Comparison of ENCODE assay signal across 1 cellular context in genomic region chr22:29883045-29883830, GRCh38.
A peak's percentile ranks its signal among the peaks of the same experiment; 100 is the strongest.
TF ChIP-seq lines count a peak whose summit lies in the region.

Gene MTMR3, plus strand, starts transcription at chr22:29883174. Its CDS starts 87,886 bp downstream, at chr22:29971060.

TF ChIP-seq in SK-N-SH, 30 proteins besides CTCF, POLR2A, EP300 and RAD21 (continued from another document):
- TF ChIP-seq RCOR1 (IDR thresholded peaks at IDR 0.05; ENCODE audit: low read length) (no peak), EZH2phosphoT487 (IDR thresholded peaks at IDR 0.05; ENCODE audit: borderline replicate concordance, low read depth) (no peak), TCF12 (IDR thresholded peaks at IDR 0.05) (no peak), ELF1 (IDR thresholded peaks at IDR 0.05) (no peak), FOXM1 (IDR thresholded peaks at IDR 0.05; ENCODE audit: low read depth) (no peak), YY1 (IDR thresholded peaks at IDR 0.05; ENCODE audit: low read depth) (peak; percentile 85), SIN3A (IDR thresholded peaks at IDR 0.05; ENCODE audit: borderline replicate concordance, low read depth, low read length) (no peak), GATA2 (CRISPR knock-in tag; IDR thresholded peaks at IDR 0.05) (no peak), CHD2 (IDR thresholded peaks at IDR 0.05; ENCODE audit: low read length, partially characterized antibody) (peak; percentile 6), MEF2A (IDR thresholded peaks at IDR 0.05; ENCODE audit: borderline replicate concordance, low read depth) (no peak), USF2 (IDR thresholded peaks at IDR 0.05; ENCODE audit: borderline replicate concordance, low read depth, low read length) (no peak), MXI1 (IDR thresholded peaks at IDR 0.05; ENCODE audit: low read depth, low read length) (peak; percentile 73), POLR2AphosphoS5 (IDR thresholded peaks at IDR 0.05; ENCODE audit: low read depth, low read length) (peak; percentile 38), NRF1 (IDR thresholded peaks at IDR 0.05; ENCODE audit: low read depth, low read length) (peak; percentile 63)
- TF ChIP-seq, protein P1, sequence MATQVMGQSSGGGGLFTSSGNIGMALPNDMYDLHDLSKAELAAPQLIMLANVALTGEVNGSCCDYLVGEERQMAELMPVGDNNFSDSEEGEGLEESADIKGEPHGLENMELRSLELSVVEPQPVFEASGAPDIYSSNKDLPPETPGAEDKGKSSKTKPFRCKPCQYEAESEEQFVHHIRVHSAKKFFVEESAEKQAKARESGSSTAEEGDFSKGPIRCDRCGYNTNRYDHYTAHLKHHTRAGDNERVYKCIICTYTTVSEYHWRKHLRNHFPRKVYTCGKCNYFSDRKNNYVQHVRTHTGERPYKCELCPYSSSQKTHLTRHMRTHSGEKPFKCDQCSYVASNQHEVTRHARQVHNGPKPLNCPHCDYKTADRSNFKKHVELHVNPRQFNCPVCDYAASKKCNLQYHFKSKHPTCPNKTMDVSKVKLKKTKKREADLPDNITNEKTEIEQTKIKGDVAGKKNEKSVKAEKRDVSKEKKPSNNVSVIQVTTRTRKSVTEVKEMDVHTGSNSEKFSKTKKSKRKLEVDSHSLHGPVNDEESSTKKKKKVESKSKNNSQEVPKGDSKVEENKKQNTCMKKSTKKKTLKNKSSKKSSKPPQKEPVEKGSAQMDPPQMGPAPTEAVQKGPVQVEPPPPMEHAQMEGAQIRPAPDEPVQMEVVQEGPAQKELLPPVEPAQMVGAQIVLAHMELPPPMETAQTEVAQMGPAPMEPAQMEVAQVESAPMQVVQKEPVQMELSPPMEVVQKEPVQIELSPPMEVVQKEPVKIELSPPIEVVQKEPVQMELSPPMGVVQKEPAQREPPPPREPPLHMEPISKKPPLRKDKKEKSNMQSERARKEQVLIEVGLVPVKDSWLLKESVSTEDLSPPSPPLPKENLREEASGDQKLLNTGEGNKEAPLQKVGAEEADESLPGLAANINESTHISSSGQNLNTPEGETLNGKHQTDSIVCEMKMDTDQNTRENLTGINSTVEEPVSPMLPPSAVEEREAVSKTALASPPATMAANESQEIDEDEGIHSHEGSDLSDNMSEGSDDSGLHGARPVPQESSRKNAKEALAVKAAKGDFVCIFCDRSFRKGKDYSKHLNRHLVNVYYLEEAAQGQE (IDR thresholded peaks at IDR 0.05; ENCODE audit: low read depth, low read length) = no peak
TF ChIP-seq in SK-N-SH: peak in this region for 7.
